Comparison of ENCODE assay signal across 8 cellular contexts in genomic region chr11:130894322-130895025, GRCh38. TPM values are rescaled to one million over a fixed set of nuclear protein-coding genes. Genes with fewer than 3 reads are reported as not detected.
DNase-seq lines count a peak whose midpoint lies in the region; ATAC-seq and TF ChIP-seq lines count a peak whose summit lies in the region.

No MANE protein-coding gene starts in this region.

- H3K27ac ChIP-seq in RWPE1 (no peak overlapping the region), gastroesophageal sphincter (peak overlapping the region; percentile 85 to 100 (median 92)), upper lobe of right lung (no peak overlapping the region)

- TF ChIP-seq EP300 in gastroesophageal sphincter (IDR thresholded peaks at IDR 0.05), result no peak

- H3K36me3 ChIP-seq in gastroesophageal sphincter (peaks cover 11 to 53% of the 10 kb centered on the region in 2 donors), upper lobe of right lung (peaks cover 76% of the 10 kb centered on the region)

- intact Hi-C loops in upper lobe of right lung (cut with DNase I), result no loop called here

- peak; percentile 60 for DNase-seq in DMS79 (lab: John Stamatoyannopoulos, UW)
- DNase-seq in Kasumi-1 (lab: John Stamatoyannopoulos, UW), result peak; percentile 69 to 74
- DNase-seq in RWPE1 (ENCODE audit: low spot score), result peak; percentile 35
- DNase-seq in activated effector memory CD4-positive, alpha-beta T cell treated with Interleukin-2 at 50 U/mL for 16 hours, result peak; percentile 38
- peak; percentile 67 for DNase-seq in omental fat pad (ENCODE audit: low spot score)
- peak; percentile 64 for DNase-seq in upper lobe of right lung

- CTCF ChIA-PET in RWPE1 (lab: Yijun Ruan, JAX), result interaction anchor here (0.6 to 2.5 kb wide), 12 partner anchors 10 to 1974 kb away, joined by 3 to 17 read pairs (median 4); no protein-coding TSS in a partner anchor

- H3K4me3 ChIP-seq in gastroesophageal sphincter (no peak overlapping the region), upper lobe of right lung (no peak overlapping the region)

- H3K4me1 ChIP-seq in gastroesophageal sphincter (peaks cover 22 to 94% (median 33%) of the 10 kb centered on the region in 3 donors), upper lobe of right lung (peaks cover 32% of the 10 kb centered on the region)

- TF ChIP-seq POLR2A in gastroesophageal sphincter (IDR thresholded peaks at IDR 0.05), result no peak

- H3K27me3 ChIP-seq in gastroesophageal sphincter (no peaks in the 10 kb centered on the region), upper lobe of right lung (no peaks in the 10 kb centered on the region)

- WGBS in gastroesophageal sphincter (ENCODE audit: low coverage in 1 of 2), 2 donors, result 19 to 23% methylated on average over 5 to 6 of the region's 6 CpGs

- TF ChIP-seq CTCF in RWPE1 (conservative IDR thresholded peaks at IDR 0.05; ENCODE audit: low read depth) (peak; percentile 87), gastroesophageal sphincter (IDR thresholded peaks at IDR 0.05) (peak; percentile 86 to 91 (median 90)), omental fat pad (IDR thresholded peaks at IDR 0.05) (no peak), upper lobe of right lung (IDR thresholded peaks at IDR 0.05) (peak; percentile 90)

- no peaks in the 10 kb centered on the region for H3K9me3 ChIP-seq in gastroesophageal sphincter
- no peaks in the 10 kb centered on the region for H3K9me3 ChIP-seq in upper lobe of right lung

- POLR2A ChIA-PET in RWPE1 (lab: Yijun Ruan, JAX; ENCODE audit: low non-redundant PET), result interaction anchor here (0.6 kb wide), 1 partner anchor 699 kb away, joined by 3 read pairs; no protein-coding TSS in a partner anchor

- peak; percentile 93 for ATAC-seq in GM21619 (IDR thresholded peaks at IDR 0.05; ENCODE audit: unreplicated experiment)
- no peak for ATAC-seq in gastroesophageal sphincter
- ATAC-seq in omental fat pad (ENCODE audit: low FRiP score), result no peak
- ATAC-seq in upper lobe of right lung, result peak; percentile 75

RNA-seq across cellular contexts. Expression of gene SNX19, which starts 21.8 kb away (rescaled TPM):
- 100 to 1,000 TPM; 110 to 131 (median 119) TPM for total RNA-seq in gastroesophageal sphincter
- 100 to 1,000 TPM in 3 of 4 donors, 10 to 100 TPM in 1; 90.9 to 135 (median 110) TPM for total RNA-seq in omental fat pad
- total RNA-seq in upper lobe of right lung, result 72.2 TPM

Comparison
In these comparisons a context has a peak if more than half of its experiments do, and no peak if none do; other contexts are left out.
1. ATAC-seq: peak in GM21619 (single experiment) and upper lobe of right lung (single experiment); none in gastroesophageal sphincter (single experiment) and omental fat pad (single experiment).
2. H3K27ac ChIP-seq: peak in gastroesophageal sphincter (4 of 4); none in RWPE1 (single experiment) and upper lobe of right lung (single experiment).
3. CTCF ChIP-seq: peak in RWPE1 (single experiment), gastroesophageal sphincter (4 of 4) and upper lobe of right lung (single experiment); none in omental fat pad (0 of 3).
4. Peak in every context shown above with its lines, with median percentiles within 50 percentile points of each other: DNase-seq.